ENCODE assay signal across 22 cellular contexts in the genomic region with DNA sequence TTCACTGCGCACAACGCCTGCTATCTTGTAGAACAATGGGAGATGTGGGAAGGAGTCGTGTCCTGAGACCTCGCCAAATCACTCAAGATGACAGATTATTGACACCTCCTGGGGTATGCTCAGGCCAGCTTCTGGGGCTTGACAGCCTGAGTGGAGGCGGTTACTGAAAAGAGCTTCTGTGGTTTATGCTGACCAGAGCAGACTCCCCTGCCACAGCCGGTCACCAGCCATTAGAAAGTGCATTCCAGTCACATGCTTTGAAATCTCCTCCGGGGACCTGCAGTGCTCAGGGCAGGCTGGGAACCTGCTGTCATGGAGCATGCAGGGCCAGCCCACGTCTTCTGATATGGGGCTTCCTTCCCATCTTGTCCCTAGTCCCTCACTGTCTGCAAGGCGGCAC.
"Had no signal": no experiment of that assay in that cellular context is flagged by ENCODE, and none has a peak within 500 bp of the region (broad histone marks: within the 10 kb centered on the region; RNA-seq: fewer than 3 reads in every experiment).

No MANE protein-coding gene starts in this region.

- H3K4me3 Mint-ChIP-seq: activated CD4-positive, alpha-beta memory T cell treated with anti-CD3 and anti-CD28 coated beads for 36 hours; T-helper 17 cell; WTC11 had no signal

- H3K9me3 Mint-ChIP-seq: activated CD4-positive, alpha-beta memory T cell treated with anti-CD3 and anti-CD28 coated beads for 36 hours; activated T-cell treated with anti-CD3 and anti-CD28 coated beads, Interleukin-2, amount 50 U/mL, for 72 hours; WTC11 had no signal

- FAIRE-seq: K562 had no signal

- H3K27me3 Mint-ChIP-seq: activated CD4-positive, alpha-beta memory T cell treated with anti-CD3 and anti-CD28 coated beads for 36 hours had no signal

- ATAC-seq: activated T-cell treated with anti-CD3 and anti-CD28 coated beads, Interleukin-2, amount 50 U/mL, for 72 hours; K562; T-helper 17 cell; WTC11 had no signal

- DNase-seq: activated CD4-positive, alpha-beta memory T cell treated with anti-CD3 and anti-CD28 coated beads for 36 hours; activated CD4-positive, alpha-beta T cell treated with anti-CD3 and anti-CD28 coated beads for 48 hours; activated CD4-positive, CD25-positive, alpha-beta regulatory T cell treated with anti-CD3 and anti-CD28 coated beads, Interleukin-2, amount 50 U/mL, for 72 hours; activated CD8-positive, alpha-beta memory T cell treated with anti-CD3 and anti-CD28 coated beads for 24 hours; activated naive CD4-positive, alpha-beta T cell treated with anti-CD3 and anti-CD28 coated beads, Interleukin-2, amount 50 U/mL, for 16 hours; activated T-cell treated with anti-CD3 and anti-CD28 coated beads for 4 hours; activated T-cell treated with anti-CD3 and anti-CD28 coated beads, Interleukin-2, amount 50 U/mL, for 72 hours; amygdala; Karpas-422; NCI-H1105 treated with DMSO at 0.1 percent for 48 hours; NCI-H1436 treated with DMSO at 0.1 percent for 48 hours; NCI-H187; NCI-H2081; NCI-H2171; NCI-H2227 treated with DMSO at 0.1 percent for 48 hours; NCI-H526 treated with DMSO at 0.1 percent for 48 hours; NCI-H82; SIG-M5; T-helper 17 cell; T-helper 9 cell had no signal

- H3K36me3 Mint-ChIP-seq: activated CD4-positive, alpha-beta memory T cell treated with anti-CD3 and anti-CD28 coated beads for 36 hours; WTC11 had no signal

- H3K4me3 ChIP-seq: K562 had no signal

- H3K27ac Mint-ChIP-seq: activated CD4-positive, alpha-beta memory T cell treated with anti-CD3 and anti-CD28 coated beads for 36 hours; activated T-cell treated with anti-CD3 and anti-CD28 coated beads, Interleukin-2, amount 50 U/mL, for 72 hours; T-helper 17 cell; WTC11 had no signal
